ENCODE assay signal across 9 cellular contexts in genomic region chr16:85136705-85137322, GRCh38. TPM values are rescaled to one million over a fixed set of nuclear protein-coding genes. Genes with fewer than 3 reads are reported as not detected.
DNase-seq lines count a peak whose midpoint lies in the region; FAIRE-seq lines count a peak whose summit lies in the region.
"Had no signal": no experiment of that assay in that cellular context is flagged by ENCODE, and none has a peak within 500 bp of the region (broad histone marks: within the 10 kb centered on the region; RNA-seq: fewer than 3 reads in every experiment).

No MANE protein-coding gene starts in this region.

- 47 to 60% (median 50%) methylated on average over 17 of the region's 17 CpGs for WGBS in small intestine, 3 donors

- H3K4me3 ChIP-seq in small intestine (ENCODE audit: low read depth in 1 of 2, low read length in 2 of 2), result no peak overlapping the region

- H3K9me3 ChIP-seq in small intestine (ENCODE audit: control insufficient read depth, low read depth), result no peaks in the 10 kb centered on the region

- H3K27me3 ChIP-seq in small intestine (ENCODE audit: control insufficient read depth in 2 of 2, insufficient read depth in 2 of 2, low read length in 2 of 2), result no peaks in the 10 kb centered on the region

- H3K4me1 ChIP-seq in small intestine (ENCODE audit: control insufficient read depth in 2 of 2, insufficient read depth in 1 of 2, low read depth in 1 of 2, low read length in 1 of 2), result no peaks in the 10 kb centered on the region

- DNase-seq in H4 (ENCODE audit: low spot score), result peak; percentile 56
- DNase-seq in amniotic epithelial cell (ENCODE audit: low read depth), result peak; percentile 51
- DNase-seq in iPS DF 19.7 (ENCODE audit: low read depth, low spot score), result peak; percentile 56
- DNase-seq in small intestine, result peak; percentile 41
- no peak for DNase-seq in stimulated activated naive CD4-positive, alpha-beta T cell treated with Interleukin-2 at 50 U/mL for 16 hours (lab: John Stamatoyannopoulos, UW)
- DNase-seq in DMS79 treated with DMSO at 0.1 percent for 48 hours (lab: John Stamatoyannopoulos, UW), result no peak
- no peak for DNase-seq in glomerular visceral epithelial cell (ENCODE audit: extremely low spot score)
- no peak for DNase-seq in SKM-1 treated with dmso at 0.1 percent for 144 hours (lab: John Stamatoyannopoulos, UW; ENCODE audit: unreplicated experiment)
- DNase-seq: activated B cell treated with CpG ODN at 0.5 μM for 24 hours had no signal

- H3K36me3 ChIP-seq in small intestine (ENCODE audit: control insufficient read depth in 2 of 2, insufficient read depth in 2 of 2, low read length in 2 of 2), result no peaks in the 10 kb centered on the region

- peak overlapping the region; percentile 39 to 76 for H3K27ac ChIP-seq in small intestine (ENCODE audit: low read depth in 1 of 2, low read length in 1 of 2)

- no peak for FAIRE-seq in small intestine (lab: Jason Lieb, UNC)

RNA-seq across cellular contexts. Expression of gene CIBAR2, which starts 24.5 kb away (rescaled TPM):
- total RNA-seq in H4 (2014; rRNA removed; shearing (Covaris generic)), result not detected in 2 replicates
- polyA plus RNA-seq in small intestine, result 1 to 10 TPM in 1 of 3 donors, under 1 TPM in 1, not detected in 1; 0.19 to 3.0 TPM
- total RNA-seq: activated B cell treated with CpG ODN at 0.5 μM for 24 hours had no signal

Comparison
In these comparisons a context has a peak if more than half of its experiments do, and no peak if none do; other contexts are left out.
1. DNase-seq: peak in H4 (single experiment), amniotic epithelial cell (single experiment), iPS DF 19.7 (single experiment) and small intestine (single experiment); none in stimulated activated naive CD4-positive, alpha-beta T cell treated with Interleukin-2 at 50 U/mL for 16 hours (single experiment), DMS79 treated with DMSO at 0.1 percent for 48 hours (single experiment), glomerular visceral epithelial cell (single experiment) and SKM-1 treated with dmso at 0.1 percent for 144 hours (single experiment).